Comparison of ENCODE assay signal across 15 cellular contexts in the genomic region with DNA sequence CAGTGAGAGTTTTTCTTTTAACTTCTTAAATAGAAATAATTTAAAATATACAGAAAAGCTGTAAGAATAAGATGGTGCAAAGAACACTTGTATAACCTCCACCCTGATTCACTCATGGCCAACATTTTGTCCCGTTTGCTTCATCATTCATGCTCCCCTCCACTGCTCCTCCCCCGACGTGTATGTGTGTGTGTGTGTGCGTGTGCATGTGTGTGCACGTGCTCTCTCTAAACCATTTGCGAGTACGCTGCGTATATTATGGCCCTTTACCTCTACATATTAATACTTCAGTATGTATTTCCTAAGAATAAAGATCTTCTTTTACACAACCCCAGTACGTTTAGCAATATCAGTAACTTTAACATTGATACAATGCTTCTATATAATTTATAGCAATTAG. TPM values are rescaled to one million over a fixed set of nuclear protein-coding genes. Genes with fewer than 3 reads are reported as not detected.
DNase-seq lines count a peak whose midpoint lies in the region; ATAC-seq and TF ChIP-seq lines count a peak whose summit lies in the region.
"Had no signal": no experiment of that assay in that cellular context is flagged by ENCODE, and none has a peak within 500 bp of the region (broad histone marks: within the 10 kb centered on the region; RNA-seq: fewer than 3 reads in every experiment).

No MANE protein-coding gene starts in this region.

- WGBS in thyroid gland, 2 donors, result 94 to 96% methylated on average over 9 of the region's 9 CpGs

- peak overlapping the region; percentile 5 for H3K27ac Mint-ChIP-seq in activated CD8-positive, alpha-beta T cell treated with anti-CD3 and anti-CD28 coated beads for 36 hours
- H3K27ac Mint-ChIP-seq in activated CD8-positive, alpha-beta T cell treated with anti-CD3 and anti-CD28 coated beads, Interleukin-2, amount 10 ng/mL, durations not matched to agents 7 days and 5 days, result no peak overlapping the region
- peak overlapping the region; percentile 21 for H3K27ac Mint-ChIP-seq in activated B cell treated with CpG ODN at 0.5 μM for 24 hours
- peak overlapping the region in 5 of 9 donors; percentile 2 to 60 (median 22) for H3K27ac Mint-ChIP-seq in naive thymus-derived CD4-positive, alpha-beta T cell
- no peak overlapping the region for H3K27ac Mint-ChIP-seq in activated T-helper 17 cell treated with anti-CD3 and anti-CD28 coated beads, Interleukin-2, amount 50 U/mL, for 72 hours
- H3K27ac Mint-ChIP-seq: B cell; CD8-positive, alpha-beta T cell; GM23338; HFFc6 had no signal

- H3K4me1 Mint-ChIP-seq in activated CD8-positive, alpha-beta T cell treated with anti-CD3 and anti-CD28 coated beads for 36 hours (ENCODE audit: low read depth), result peaks cover 17% of the 10 kb centered on the region
- H3K4me1 Mint-ChIP-seq in activated CD8-positive, alpha-beta T cell treated with anti-CD3 and anti-CD28 coated beads, Interleukin-2, amount 10 ng/mL, durations not matched to agents 7 days and 5 days (ENCODE audit: low read depth), result peaks cover 18% of the 10 kb centered on the region
- no peaks in the 10 kb centered on the region for H3K4me1 Mint-ChIP-seq in activated B cell treated with CpG ODN at 0.5 μM for 24 hours
- peaks cover 0 to 20% (median 10%) of the 10 kb centered on the region in 7 donors for H3K4me1 Mint-ChIP-seq in naive thymus-derived CD4-positive, alpha-beta T cell
- H3K4me1 Mint-ChIP-seq in activated T-helper 17 cell treated with anti-CD3 and anti-CD28 coated beads, Interleukin-2, amount 50 U/mL, for 72 hours, result peaks cover 5% of the 10 kb centered on the region
- H3K4me1 Mint-ChIP-seq: B cell had no signal

- ATAC-seq in activated CD8-positive, alpha-beta T cell treated with anti-CD3 and anti-CD28 coated beads for 36 hours, result no peak
- ATAC-seq in activated CD8-positive, alpha-beta T cell treated with anti-CD3 and anti-CD28 coated beads, Interleukin-2, amount 10 ng/mL, durations not matched to agents 7 days and 5 days, result no peak
- no peak for ATAC-seq in activated B cell treated with CpG ODN at 0.5 μM for 24 hours (ENCODE audit: low read depth)
- ATAC-seq in naive thymus-derived CD4-positive, alpha-beta T cell, result no peak
- ATAC-seq in activated T-helper 17 cell treated with anti-CD3 and anti-CD28 coated beads, Interleukin-2, amount 50 U/mL, for 72 hours (replicated peaks), result no peak
- ATAC-seq: CD8-positive, alpha-beta T cell; GM23338; HepG2 had no signal

- no peaks in the 10 kb centered on the region for H3K4me1 ChIP-seq in naive thymus-derived CD4-positive, alpha-beta T cell (ENCODE audit: control insufficient read depth in 2 of 2, insufficient read depth in 2 of 2, low read length in 2 of 2)
- peaks cover 9 to 20% of the 10 kb centered on the region in 2 donors for H3K4me1 ChIP-seq in thyroid gland
- H3K4me1 ChIP-seq: BLaER1 treated with 17β-estradiol and CSF1 and Interleukin-3, amounts not matched to agents 10 nM and 100 nM had no signal

- POLR2A ChIA-PET in activated CD8-positive, alpha-beta T cell treated with anti-CD3 and anti-CD28 coated beads for 36 hours (lab: Charles Lee), result interaction anchor here (1.3 kb wide), 1 partner anchor 41 kb away, joined by 3 read pairs; no protein-coding TSS in a partner anchor
- POLR2A ChIA-PET in activated CD8-positive, alpha-beta T cell treated with anti-CD3 and anti-CD28 coated beads, Interleukin-2, amount 10 ng/mL, durations not matched to agents 7 days and 5 days (lab: Charles Lee), result no interaction called here
- POLR2A ChIA-PET in activated B cell treated with CpG ODN at 0.5 μM for 24 hours (lab: Charles Lee), result no interaction called here
- POLR2A ChIA-PET in naive thymus-derived CD4-positive, alpha-beta T cell (lab: Charles Lee), result no interaction called here

- no peak overlapping the region for H3K27ac ChIP-seq in naive thymus-derived CD4-positive, alpha-beta T cell (ENCODE audit: low read depth, low read length)
- H3K27ac ChIP-seq in thyroid gland, result no peak overlapping the region
- H3K27ac ChIP-seq: BLaER1 treated with 17β-estradiol and CSF1 and Interleukin-3, amounts not matched to agents 10 nM and 100 nM had no signal

- no peak for TF ChIP-seq CTCF in activated CD8-positive, alpha-beta T cell treated with anti-CD3 and anti-CD28 coated beads for 36 hours (IDR thresholded peaks at IDR 0.05)
- TF ChIP-seq CTCF in activated B cell treated with CpG ODN at 0.5 μM for 24 hours (IDR thresholded peaks at IDR 0.05), result no peak
- no peak for TF ChIP-seq CTCF in thyroid gland (IDR thresholded peaks at IDR 0.05)

- intact Hi-C loops in activated CD8-positive, alpha-beta T cell treated with anti-CD3 and anti-CD28 coated beads for 36 hours (cut with micrococcal nuclease), result no loop called here
- intact Hi-C loops in activated B cell treated with CpG ODN at 0.5 μM for 24 hours (cut with micrococcal nuclease) (no loop called here), thyroid gland (cut with DNase I) (no loop called here)
- intact Hi-C loops in naive thymus-derived CD4-positive, alpha-beta T cell (cut with micrococcal nuclease), result loop anchor here in 1 of 2 donors (5.0 kb wide), 1 partner anchor 42 kb away; a partner anchor contains a TSS

- no peak for DNase-seq in activated CD8-positive, alpha-beta T cell treated with anti-CD3 and anti-CD28 coated beads for 36 hours
- no peak for DNase-seq in activated CD8-positive, alpha-beta T cell treated with anti-CD3 and anti-CD28 coated beads, Interleukin-2, amount 10 ng/mL, durations not matched to agents 7 days and 5 days
- DNase-seq in activated B cell treated with CpG ODN at 0.5 μM for 24 hours (no peak), thyroid gland (no peak)
- DNase-seq in naive thymus-derived CD4-positive, alpha-beta T cell, result no peak
- DNase-seq: Calu3; CD8-positive, alpha-beta T cell; HCEC 1CT; HFFc6 had no signal

- no peaks in the 10 kb centered on the region for H3K9me3 Mint-ChIP-seq in activated CD8-positive, alpha-beta T cell treated with anti-CD3 and anti-CD28 coated beads for 36 hours
- no peaks in the 10 kb centered on the region for H3K9me3 Mint-ChIP-seq in activated CD8-positive, alpha-beta T cell treated with anti-CD3 and anti-CD28 coated beads, Interleukin-2, amount 10 ng/mL, durations not matched to agents 7 days and 5 days (ENCODE audit: insufficient read depth)
- no peaks in the 10 kb centered on the region for H3K9me3 Mint-ChIP-seq in activated B cell treated with CpG ODN at 0.5 μM for 24 hours
- no peaks in the 10 kb centered on the region for H3K9me3 Mint-ChIP-seq in naive thymus-derived CD4-positive, alpha-beta T cell
- H3K9me3 Mint-ChIP-seq in activated T-helper 17 cell treated with anti-CD3 and anti-CD28 coated beads, Interleukin-2, amount 50 U/mL, for 72 hours, result no peaks in the 10 kb centered on the region
- H3K9me3 Mint-ChIP-seq: CD8-positive, alpha-beta T cell; GM23338; HFFc6; IgD-negative memory B cell had no signal

- no peaks in the 10 kb centered on the region for H3K27me3 ChIP-seq in naive thymus-derived CD4-positive, alpha-beta T cell (ENCODE audit: control insufficient read depth in 2 of 2, insufficient read depth in 2 of 2, low read length in 2 of 2)
- H3K27me3 ChIP-seq in thyroid gland, result no peaks in the 10 kb centered on the region
- H3K27me3 ChIP-seq: BLaER1 treated with 17β-estradiol and CSF1 and Interleukin-3, amounts not matched to agents 10 nM and 100 nM had no signal

- H3K9me3 ChIP-seq in naive thymus-derived CD4-positive, alpha-beta T cell (ENCODE audit: control insufficient read depth in 2 of 3, low read length in 3 of 3), result no peaks in the 10 kb centered on the region
- H3K9me3 ChIP-seq in thyroid gland, result no peaks in the 10 kb centered on the region
- H3K9me3 ChIP-seq: BLaER1 treated with 17β-estradiol and CSF1 and Interleukin-3, amounts not matched to agents 10 nM and 100 nM had no signal

- no peak for TF ChIP-seq POLR2A in thyroid gland (IDR thresholded peaks at IDR 0.05)

- no peak overlapping the region for H3K4me3 Mint-ChIP-seq in activated CD8-positive, alpha-beta T cell treated with anti-CD3 and anti-CD28 coated beads for 36 hours
- no peak overlapping the region for H3K4me3 Mint-ChIP-seq in activated CD8-positive, alpha-beta T cell treated with anti-CD3 and anti-CD28 coated beads, Interleukin-2, amount 10 ng/mL, durations not matched to agents 7 days and 5 days
- H3K4me3 Mint-ChIP-seq in activated B cell treated with CpG ODN at 0.5 μM for 24 hours, result no peak overlapping the region
- H3K4me3 Mint-ChIP-seq in naive thymus-derived CD4-positive, alpha-beta T cell, result no peak overlapping the region
- no peak overlapping the region for H3K4me3 Mint-ChIP-seq in activated T-helper 17 cell treated with anti-CD3 and anti-CD28 coated beads, Interleukin-2, amount 50 U/mL, for 72 hours
- H3K4me3 Mint-ChIP-seq: B cell; CD8-positive, alpha-beta T cell; GM23338; HFFc6; IgD-negative memory B cell had no signal

- H3K4me3 ChIP-seq in naive thymus-derived CD4-positive, alpha-beta T cell (ENCODE audit: low read length), result no peak overlapping the region
- H3K4me3 ChIP-seq in thyroid gland (replicated peaks in 1 of 3), result no peak overlapping the region
- H3K4me3 ChIP-seq: BLaER1 treated with 17β-estradiol and CSF1 and Interleukin-3, amounts not matched to agents 10 nM and 100 nM; GM23338 had no signal

- peaks cover 29% of the 10 kb centered on the region for H3K36me3 Mint-ChIP-seq in activated CD8-positive, alpha-beta T cell treated with anti-CD3 and anti-CD28 coated beads for 36 hours (ENCODE audit: low read depth)
- peaks cover 56% of the 10 kb centered on the region for H3K36me3 Mint-ChIP-seq in activated CD8-positive, alpha-beta T cell treated with anti-CD3 and anti-CD28 coated beads, Interleukin-2, amount 10 ng/mL, durations not matched to agents 7 days and 5 days (ENCODE audit: low read depth)
- H3K36me3 Mint-ChIP-seq in activated B cell treated with CpG ODN at 0.5 μM for 24 hours (ENCODE audit: low read depth), result peaks cover 82% of the 10 kb centered on the region
- peaks cover 10 to 54% (median 23%) of the 10 kb centered on the region in 5 donors for H3K36me3 Mint-ChIP-seq in naive thymus-derived CD4-positive, alpha-beta T cell
- peaks cover 93% of the 10 kb centered on the region for H3K36me3 Mint-ChIP-seq in activated T-helper 17 cell treated with anti-CD3 and anti-CD28 coated beads, Interleukin-2, amount 50 U/mL, for 72 hours (ENCODE audit: low read depth)

- no peaks in the 10 kb centered on the region for H3K27me3 Mint-ChIP-seq in activated CD8-positive, alpha-beta T cell treated with anti-CD3 and anti-CD28 coated beads for 36 hours
- H3K27me3 Mint-ChIP-seq in activated CD8-positive, alpha-beta T cell treated with anti-CD3 and anti-CD28 coated beads, Interleukin-2, amount 10 ng/mL, durations not matched to agents 7 days and 5 days (ENCODE audit: low read depth), result no peaks in the 10 kb centered on the region
- H3K27me3 Mint-ChIP-seq in activated B cell treated with CpG ODN at 0.5 μM for 24 hours, result no peaks in the 10 kb centered on the region
- H3K27me3 Mint-ChIP-seq in naive thymus-derived CD4-positive, alpha-beta T cell, result no peaks in the 10 kb centered on the region
- no peaks in the 10 kb centered on the region for H3K27me3 Mint-ChIP-seq in activated T-helper 17 cell treated with anti-CD3 and anti-CD28 coated beads, Interleukin-2, amount 50 U/mL, for 72 hours
- H3K27me3 Mint-ChIP-seq: B cell, IgD-negative memory B cell had no signal

- CTCF ChIA-PET in activated CD8-positive, alpha-beta T cell treated with anti-CD3 and anti-CD28 coated beads for 36 hours (lab: Charles Lee), result no interaction called here
- CTCF ChIA-PET in activated CD8-positive, alpha-beta T cell treated with anti-CD3 and anti-CD28 coated beads, Interleukin-2, amount 10 ng/mL, durations not matched to agents 7 days and 5 days (lab: Charles Lee), result interaction anchor here (1.1 kb wide), 1 partner anchor 46 kb away, joined by 4 read pairs; no protein-coding TSS in a partner anchor
- CTCF ChIA-PET in activated B cell treated with CpG ODN at 0.5 μM for 24 hours (lab: Charles Lee), result no interaction called here
- CTCF ChIA-PET in naive thymus-derived CD4-positive, alpha-beta T cell (lab: Charles Lee), result no interaction called here

- peaks cover 0 to 56% (median 7%) of the 10 kb centered on the region in 3 experiments for H3K36me3 ChIP-seq in naive thymus-derived CD4-positive, alpha-beta T cell (ENCODE audit: control insufficient read depth in 2 of 3, insufficient read depth in 3 of 3, low read length in 3 of 3)
- no peaks in the 10 kb centered on the region for H3K36me3 ChIP-seq in thyroid gland

RNA-seq across cellular contexts. Expression of a gene that starts 43.0 kb away (rescaled TPM):
- 10 to 100 TPM; 40.6 to 42.5 TPM for total RNA-seq in activated CD8-positive, alpha-beta T cell treated with anti-CD3 and anti-CD28 coated beads for 36 hours
- total RNA-seq in activated CD8-positive, alpha-beta T cell treated with anti-CD3 and anti-CD28 coated beads, Interleukin-2, amount 10 ng/mL, durations not matched to agents 7 days and 5 days, result 10 to 100 TPM; 61.1 to 64.4 TPM
- total RNA-seq in activated B cell treated with CpG ODN at 0.5 μM for 24 hours, result 61.4 and 73.1 TPM in 2 replicates
- 10 to 100 TPM; 36.2 to 72.2 (median 55.8) TPM for total RNA-seq in naive thymus-derived CD4-positive, alpha-beta T cell
- 10 to 100 TPM; 19.1 to 29.0 TPM for polyA plus RNA-seq in naive thymus-derived CD4-positive, alpha-beta T cell
- total RNA-seq in activated T-helper 17 cell treated with anti-CD3 and anti-CD28 coated beads, Interleukin-2, amount 50 U/mL, for 72 hours, result 10 to 100 TPM; 50.7 to 54.8 TPM
- total RNA-seq in thyroid gland, result 1 to 10 TPM; 3.1 to 5.9 (median 4.0) TPM

Comparison
In these comparisons a context has a peak if more than half of its experiments do, and no peak if none do; other contexts are left out.
1. H3K27ac Mint-ChIP-seq: peak in activated CD8-positive, alpha-beta T cell treated with anti-CD3 and anti-CD28 coated beads for 36 hours (single experiment), activated B cell treated with CpG ODN at 0.5 μM for 24 hours (single experiment) and naive thymus-derived CD4-positive, alpha-beta T cell (5 of 9); none in activated CD8-positive, alpha-beta T cell treated with anti-CD3 and anti-CD28 coated beads, Interleukin-2, amount 10 ng/mL, durations not matched to agents 7 days and 5 days (single experiment) and activated T-helper 17 cell treated with anti-CD3 and anti-CD28 coated beads, Interleukin-2, amount 50 U/mL, for 72 hours (single experiment).